ENCODE assay signal across 14 cellular contexts in the genomic region with DNA sequence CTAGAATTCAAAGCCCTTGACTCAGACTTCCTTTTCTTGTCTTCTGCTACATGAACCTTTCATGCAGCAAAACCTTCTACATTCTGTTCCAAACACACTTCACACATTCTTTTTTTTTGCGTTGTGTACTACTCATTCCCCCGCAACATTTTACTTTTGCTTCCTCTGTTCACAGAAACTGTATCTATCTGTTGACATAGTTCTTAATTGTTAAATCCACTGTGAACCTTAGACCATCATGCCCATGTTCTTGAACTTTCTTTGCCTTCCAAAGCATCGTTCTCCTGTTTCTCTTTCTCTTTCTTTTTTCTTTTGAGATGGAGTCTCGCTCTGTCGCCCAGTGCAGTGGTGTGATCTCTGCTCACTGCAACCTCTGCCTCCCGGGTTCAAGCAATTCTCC.
A peak's percentile ranks its signal among the peaks of the same experiment; 100 is the strongest.
DNase-seq lines count a peak whose midpoint lies in the region; ATAC-seq lines count a peak whose summit lies in the region.
"Had no signal": no experiment of that assay in that cellular context is flagged by ENCODE, and none has a peak within 500 bp of the region (broad histone marks: within the 10 kb centered on the region; RNA-seq: fewer than 3 reads in every experiment).

No MANE protein-coding gene starts in this region.

- peak; percentile 76 for ATAC-seq in HG02973 (IDR thresholded peaks at IDR 0.05; ENCODE audit: unreplicated experiment)
- ATAC-seq in central memory CD8-positive, alpha-beta T cell (replicated peaks; ENCODE audit: extremely low read depth, poor library complexity, severe bottlenecking), result peak; percentile 54
- no peak for ATAC-seq in HG03571 (IDR thresholded peaks at IDR 0.05; ENCODE audit: unreplicated experiment)

- DNase-seq in activated naive CD4-positive, alpha-beta T cell treated with anti-CD3 and anti-CD28 coated beads, Interleukin-2, amount 10 ng/mL, durations not matched to agents 7 days and 5 days, result no peak
- no peak for DNase-seq in activated naive CD4-positive, alpha-beta T cell (lab: John Stamatoyannopoulos, UW)
- no peak for DNase-seq in central memory CD8-positive, alpha-beta T cell (ENCODE audit: low spot score in 2 of 2)
- DNase-seq in nucleus accumbens (lab: John Stamatoyannopoulos, UW) (no peak), middle frontal gyrus (ENCODE audit: extremely low spot score, low spot score) (no peak), NCI-H2029 treated with DMSO at 0.1 percent for 48 hours (lab: John Stamatoyannopoulos, UW) (no peak)
- DNase-seq: Kasumi-1; NCI-H1436; NCI-H510A; SJCRH30; stimulated activated CD4-positive, alpha-beta T cell treated with anti-CD3 and anti-CD28 coated beads, Interleukin-4, amount 100 ng/mL, for 1 hour had no signal

- H3K27ac Mint-ChIP-seq in activated naive CD4-positive, alpha-beta T cell treated with anti-CD3 and anti-CD28 coated beads, Interleukin-2, amount 10 ng/mL, durations not matched to agents 7 days and 5 days, result peak overlapping the region; percentile 74
- H3K27ac Mint-ChIP-seq in central memory CD8-positive, alpha-beta T cell (ENCODE audit: low read depth), result peak overlapping the region; percentile 92
- H3K27ac Mint-ChIP-seq: type B pancreatic cell had no signal

- H3K4me1 Mint-ChIP-seq in activated naive CD4-positive, alpha-beta T cell treated with anti-CD3 and anti-CD28 coated beads, Interleukin-2, amount 10 ng/mL, durations not matched to agents 7 days and 5 days, result peaks cover 58% of the 10 kb centered on the region
- H3K4me1 Mint-ChIP-seq in central memory CD8-positive, alpha-beta T cell, result peaks cover 60% of the 10 kb centered on the region

- H3K4me3 Mint-ChIP-seq in activated naive CD4-positive, alpha-beta T cell treated with anti-CD3 and anti-CD28 coated beads, Interleukin-2, amount 10 ng/mL, durations not matched to agents 7 days and 5 days, result peak overlapping the region; percentile 25
- peak overlapping the region; percentile 62 for H3K4me3 Mint-ChIP-seq in central memory CD8-positive, alpha-beta T cell
- H3K4me3 Mint-ChIP-seq: type B pancreatic cell had no signal

- H3K27me3 Mint-ChIP-seq in activated naive CD4-positive, alpha-beta T cell treated with anti-CD3 and anti-CD28 coated beads, Interleukin-2, amount 10 ng/mL, durations not matched to agents 7 days and 5 days, result no peaks in the 10 kb centered on the region
- H3K27me3 Mint-ChIP-seq in central memory CD8-positive, alpha-beta T cell, result no peaks in the 10 kb centered on the region
- H3K27me3 Mint-ChIP-seq: type B pancreatic cell had no signal

- peaks cover 46% of the 10 kb centered on the region for H3K36me3 Mint-ChIP-seq in activated naive CD4-positive, alpha-beta T cell treated with anti-CD3 and anti-CD28 coated beads, Interleukin-2, amount 10 ng/mL, durations not matched to agents 7 days and 5 days
- peaks cover 16% of the 10 kb centered on the region for H3K36me3 Mint-ChIP-seq in central memory CD8-positive, alpha-beta T cell (ENCODE audit: insufficient read depth)

- CTCF ChIA-PET in activated naive CD4-positive, alpha-beta T cell treated with anti-CD3 and anti-CD28 coated beads, Interleukin-2, amount 10 ng/mL, durations not matched to agents 7 days and 5 days (lab: Charles Lee), result interaction anchor here (0.9 to 3.0 kb wide), 6 partner anchors 8 to 189 kb away, joined by 3 to 27 read pairs (median 8); partner anchors contain the start of gene CCSER2

- H3K9me3 Mint-ChIP-seq in activated naive CD4-positive, alpha-beta T cell treated with anti-CD3 and anti-CD28 coated beads, Interleukin-2, amount 10 ng/mL, durations not matched to agents 7 days and 5 days, result peaks cover 5% of the 10 kb centered on the region
- H3K9me3 Mint-ChIP-seq in central memory CD8-positive, alpha-beta T cell, result no peaks in the 10 kb centered on the region
- H3K9me3 Mint-ChIP-seq: type B pancreatic cell had no signal
